Comparison of ENCODE assay signal across 23 cellular contexts in genomic region chr1:109627692-109628399, GRCh38. TPM values are rescaled to one million over a fixed set of nuclear protein-coding genes. Genes with fewer than 3 reads are reported as not detected.
DNase-seq lines count a peak whose midpoint lies in the region; ATAC-seq lines count a peak whose summit lies in the region.
"Had no signal": no experiment of that assay in that cellular context is flagged by ENCODE, and none has a peak within 500 bp of the region (broad histone marks: within the 10 kb centered on the region; RNA-seq: fewer than 3 reads in every experiment).

No MANE protein-coding gene starts in this region.

- H3K27me3 Mint-ChIP-seq in CD4-positive, alpha-beta memory T cell, result no peaks in the 10 kb centered on the region
- H3K27me3 Mint-ChIP-seq: IgD-negative memory B cell, T-cell had no signal

- peak overlapping the region in 1 of 8 donors; percentile 25 for H3K4me3 Mint-ChIP-seq in CD4-positive, alpha-beta memory T cell
- H3K4me3 Mint-ChIP-seq: IgD-negative memory B cell, T-cell had no signal

- peaks cover 54% of the 10 kb centered on the region for H3K36me3 ChIP-seq in CD4-positive, alpha-beta memory T cell (ENCODE audit: insufficient read depth, low read length)
- H3K36me3 ChIP-seq in mesenchymal stem cell (ENCODE audit: control insufficient read depth in 1 of 2, insufficient read depth in 2 of 2, low read depth in 1 of 2, low read length in 2 of 2), result peaks cover 63 to 83% of the 10 kb centered on the region in 2 experiments

- no peak overlapping the region for H3K27ac ChIP-seq in CD4-positive, alpha-beta memory T cell (ENCODE audit: low read depth, low read length)
- peak overlapping the region; percentile 85 for H3K27ac ChIP-seq in mesenchymal stem cell (ENCODE audit: low read length, poor library complexity, severe bottlenecking)

- H3K4ac ChIP-seq in mesenchymal stem cell (ENCODE audit: low read depth in 1 of 2, low read length in 2 of 2), result no peak overlapping the region

- H2BK5ac ChIP-seq in mesenchymal stem cell (ENCODE audit: low read depth, low read length, poor library complexity, severe bottlenecking), result no peak overlapping the region

- ATAC-seq in GM21717 (IDR thresholded peaks at IDR 0.05; ENCODE audit: unreplicated experiment), result no peak
- no peak for ATAC-seq in GM18909 (IDR thresholded peaks at IDR 0.05; ENCODE audit: poor library complexity, unreplicated experiment)
- no peak for ATAC-seq in GM19324 (IDR thresholded peaks at IDR 0.05; ENCODE audit: low FRiP score, unreplicated experiment)
- ATAC-seq: left ventricle myocardium superior, T-cell had no signal

- H3K9ac ChIP-seq in mesenchymal stem cell (ENCODE audit: low read length), result no peak overlapping the region

- peaks cover 11 to 21% (median 17%) of the 10 kb centered on the region in 4 donors for H3K4me1 Mint-ChIP-seq in CD4-positive, alpha-beta memory T cell

- POLR2A ChIA-PET in CD4-positive, alpha-beta memory T cell (lab: Charles Lee; ENCODE audit: partially characterized antibody), result interaction anchor here (1.5 to 1.6 kb wide), 2 partner anchors 79 to 81 kb away, joined by 5 to 6 read pairs; partner anchors contain the start of gene GNAI3

- no peak overlapping the region for H3K18ac ChIP-seq in mesenchymal stem cell (ENCODE audit: low read depth in 1 of 2, low read length in 2 of 2)

- H3K23ac ChIP-seq in mesenchymal stem cell (ENCODE audit: low read length in 2 of 2), result no peak overlapping the region

- 95% methylated on average over 22 of the region's 23 CpGs for WGBS in mesenchymal stem cell

- no peak for DNase-seq in CD4-positive, alpha-beta memory T cell
- DNase-seq in HK-2 (ENCODE audit: unreplicated experiment) (peak; percentile 91), ecto neural progenitor cell (ENCODE audit: low spot score) (peak; percentile 34), mesenchymal stem cell (no peak), inferior parietal cortex (ENCODE audit: extremely low spot score) (no peak)
- DNase-seq: activated CD4-positive, alpha-beta T cell treated with anti-CD3 and anti-CD28 coated beads, Interleukin-2, amount 50 U/mL, for 1 hour; activated T-cell treated with anti-CD3 and anti-CD28 coated beads for 4 hours; aorta; cerebellar nuclear complex; COR-L47; effector CD4-positive, alpha-beta T cell; left ventricle myocardium superior; MM.1S; NCI-H1436 treated with DMSO at 0.1 percent for 48 hours; retina; SIG-M5; stimulated activated CD4-positive, alpha-beta T cell treated with anti-CD3 and anti-CD28 coated beads, Interleukin-4, amount 100 ng/mL, for 4 hours; T-cell had no signal

- H3K14ac ChIP-seq in mesenchymal stem cell (ENCODE audit: low read length in 2 of 2), result no peak overlapping the region

- H3K36me3 Mint-ChIP-seq in CD4-positive, alpha-beta memory T cell, result peaks cover 33 to 61% of the 10 kb centered on the region in 2 donors

- no peaks in the 10 kb centered on the region for H3K27me3 ChIP-seq in CD4-positive, alpha-beta memory T cell (ENCODE audit: insufficient read depth, low read length)
- no peaks in the 10 kb centered on the region for H3K27me3 ChIP-seq in mesenchymal stem cell (ENCODE audit: control insufficient read depth in 1 of 2, insufficient read depth in 1 of 2, low read length in 2 of 2)

- H3K79me1 ChIP-seq in mesenchymal stem cell (replicated peaks; ENCODE audit: low read length, poor library complexity, severe bottlenecking), result peaks cover 36% of the 10 kb centered on the region

- H2BK15ac ChIP-seq in mesenchymal stem cell (ENCODE audit: low read depth, poor library complexity, severe bottlenecking), result no peak overlapping the region

- CTCF ChIA-PET in CD4-positive, alpha-beta memory T cell (lab: Charles Lee; ENCODE audit: partially characterized antibody), result interaction anchor here (4.2 to 19.1 kb wide), 4 partner anchors 14 to 86 kb away, joined by 17 to 314 read pairs (median 86); partner anchors contain the start of genes GNAI3 and GPR61

- H3K4me3 ChIP-seq in CD4-positive, alpha-beta memory T cell (ENCODE audit: low read length in 2 of 2), result no peak overlapping the region
- no peak overlapping the region for H3K4me3 ChIP-seq in mesenchymal stem cell (ENCODE audit: insufficient read depth in 1 of 2, low read depth in 1 of 2, low read length in 2 of 2)

- H2AK5ac ChIP-seq in mesenchymal stem cell (ENCODE audit: low read length, severe bottlenecking), result peak overlapping the region; percentile 31

- H3K4me2 ChIP-seq in mesenchymal stem cell (ENCODE audit: low read length, poor library complexity, severe bottlenecking), result no peak overlapping the region

- H2BK12ac ChIP-seq in mesenchymal stem cell (ENCODE audit: low read length in 2 of 2), result no peak overlapping the region

- intact Hi-C loops in CD4-positive, alpha-beta memory T cell (cut with micrococcal nuclease), result no loop called here

- peak overlapping the region in 4 of 7 donors; percentile 16 to 64 (median 46) for H3K27ac Mint-ChIP-seq in CD4-positive, alpha-beta memory T cell

- H4K91ac ChIP-seq in mesenchymal stem cell (ENCODE audit: low read length), result no peak overlapping the region

- H3K9me3 Mint-ChIP-seq in CD4-positive, alpha-beta memory T cell, result no peaks in the 10 kb centered on the region
- H3K9me3 Mint-ChIP-seq: IgD-negative memory B cell, T-cell had no signal

- no peak overlapping the region for H2BK120ac ChIP-seq in mesenchymal stem cell (ENCODE audit: low read depth, low read length)

- no peak overlapping the region for H4K8ac ChIP-seq in mesenchymal stem cell (ENCODE audit: low read length)

- no peak overlapping the region for H2AFZ ChIP-seq in mesenchymal stem cell (ENCODE audit: low read depth, low read length)

- no peaks in the 10 kb centered on the region for H3K9me3 ChIP-seq in CD4-positive, alpha-beta memory T cell (ENCODE audit: control insufficient read depth in 1 of 2, low read length in 2 of 2)
- no peaks in the 10 kb centered on the region for H3K9me3 ChIP-seq in mesenchymal stem cell (ENCODE audit: control insufficient read depth, low read length)

- H3K4me1 ChIP-seq in CD4-positive, alpha-beta memory T cell (ENCODE audit: insufficient read depth, low read length), result peaks cover 23% of the 10 kb centered on the region
- H3K4me1 ChIP-seq in mesenchymal stem cell (ENCODE audit: control insufficient read depth, insufficient read depth, low read depth, low read length), result peaks cover 58% of the 10 kb centered on the region

RNA-seq across cellular contexts. Expression of gene AMPD2, which starts 8.2 kb away (rescaled TPM):
- 10 to 100 TPM; 87.0 to 96.1 TPM for total RNA-seq in CD4-positive, alpha-beta memory T cell
- polyA plus RNA-seq in CD4-positive, alpha-beta memory T cell, result 10 to 100 TPM; 43.8 to 56.2 TPM
- 61.6 TPM for polyA plus RNA-seq in mesenchymal stem cell (2013, experiment 1 of 2)
- 55.5 TPM for polyA plus RNA-seq in mesenchymal stem cell (2013, experiment 2 of 2)

RNA-seq across cellular contexts. Expression of gene GNAT2, which starts 8.4 kb away (rescaled TPM):
- not detected for total RNA-seq in CD4-positive, alpha-beta memory T cell
- polyA plus RNA-seq in CD4-positive, alpha-beta memory T cell, result not detected
- 0.08 TPM for polyA plus RNA-seq in mesenchymal stem cell (2013, experiment 1 of 2)
- 0.26 TPM for polyA plus RNA-seq in mesenchymal stem cell (2013, experiment 2 of 2)
- total RNA-seq: aorta, glomerular endothelial cell, left ventricle myocardium superior, T-cell had no signal
- polyA plus RNA-seq: aorta, IgD-negative memory B cell had no signal

RNA-seq across cellular contexts. Expression of gene GSTM4, which starts 28.1 kb away (rescaled TPM):
- total RNA-seq in CD4-positive, alpha-beta memory T cell, result 10 to 100 TPM; 12.6 to 14.2 TPM
- polyA plus RNA-seq in CD4-positive, alpha-beta memory T cell, result 10 to 100 TPM in 1 of 2 donors, 1 to 10 TPM in 1; 1.7 to 10.4 TPM
- polyA plus RNA-seq in mesenchymal stem cell (2013, experiment 1 of 2), result 32.2 TPM
- polyA plus RNA-seq in mesenchymal stem cell (2013, experiment 2 of 2), result 30.4 TPM

RNA-seq across cellular contexts. Expression of gene GSTM2, which starts 40.0 kb away (rescaled TPM):
- total RNA-seq in CD4-positive, alpha-beta memory T cell, result 10 to 100 TPM; 30.9 to 31.4 TPM
- polyA plus RNA-seq in CD4-positive, alpha-beta memory T cell, result 10 to 100 TPM; 11.8 to 14.0 TPM
- 75.2 TPM for polyA plus RNA-seq in mesenchymal stem cell (2013, experiment 1 of 2)
- 70.3 TPM for polyA plus RNA-seq in mesenchymal stem cell (2013, experiment 2 of 2)

RNA-seq across cellular contexts. Expression of gene GSTM1, which starts 59.8 kb away (rescaled TPM):
- total RNA-seq in CD4-positive, alpha-beta memory T cell, result not detected
- under 1 TPM in 1 of 2 donors, not detected in 1; 0.49 TPM for polyA plus RNA-seq in CD4-positive, alpha-beta memory T cell
- 33.6 TPM for polyA plus RNA-seq in mesenchymal stem cell (2013, experiment 1 of 2)
- polyA plus RNA-seq in mesenchymal stem cell (2013, experiment 2 of 2), result 34.4 TPM
- total RNA-seq: glomerular endothelial cell, left ventricle myocardium superior had no signal
- polyA plus RNA-seq: IgD-negative memory B cell had no signal

Comparison
In these comparisons a context has a peak if more than half of its experiments do, and no peak if none do; other contexts are left out.
1. DNase-seq: peak in HK-2 (single experiment) and ecto neural progenitor cell (single experiment); none in CD4-positive, alpha-beta memory T cell (0 of 5), mesenchymal stem cell (single experiment) and inferior parietal cortex (single experiment).